ENCODE assay signal across 10 cellular contexts in the genomic region with DNA sequence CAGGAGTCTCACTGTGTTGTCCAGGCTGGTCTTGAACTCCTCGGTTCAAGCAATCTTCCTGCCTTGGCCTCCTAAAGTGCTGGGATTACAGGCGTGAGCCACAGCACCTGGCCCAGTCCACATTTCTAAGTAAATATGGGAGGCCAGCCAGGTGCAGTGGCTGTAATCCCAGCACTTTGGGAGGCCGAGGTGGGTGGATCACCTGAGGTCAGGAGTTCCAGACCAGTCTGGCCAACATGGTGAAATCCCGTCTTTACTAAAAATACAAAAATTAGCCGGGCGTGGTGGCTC. TPM values are rescaled to one million over a fixed set of nuclear protein-coding genes. Genes with fewer than 3 reads are reported as not detected.
DNase-seq lines count a peak whose midpoint lies in the region; ATAC-seq and TF ChIP-seq lines count a peak whose summit lies in the region.
"Not testable (repeated sequence)": the region's sequence is repeated elsewhere in the genome, so short reads cannot be mapped to it uniquely, and the experiment has no call there.
"Had no signal": no experiment of that assay in that cellular context is flagged by ENCODE, and none has a peak within 500 bp of the region (broad histone marks: within the 10 kb centered on the region; RNA-seq: fewer than 3 reads in every experiment).

No MANE protein-coding gene starts in this region.

- H3K9ac ChIP-seq in GM23248; trophoblast cell (ENCODE audit: low read length): not testable (repeated sequence)

- H3K18ac ChIP-seq in trophoblast cell (ENCODE audit: low read length), result not testable (repeated sequence)

- peak overlapping the region; percentile 89; the same call in 1 of the 2 replicates for H3K27ac ChIP-seq in GM23248
- H3K27ac ChIP-seq in RWPE1, result peak overlapping the region; percentile 100
- H3K27ac ChIP-seq in gastroesophageal sphincter, result peak overlapping the region in 3 of 4 donors; percentile 96 to 97 (median 96)
- peak overlapping the region in 1 of 3 donors; percentile 53 for H3K27ac ChIP-seq in right lobe of liver
- not testable (repeated sequence) for H3K27ac ChIP-seq in trophoblast cell (ENCODE audit: low read depth, low read length)
- peak overlapping the region; percentile 96 to 99 for H3K27ac ChIP-seq in thoracic aorta
- H3K27ac ChIP-seq in vagina, result peak overlapping the region; percentile 94

- not testable (repeated sequence) for H3K27me3 Mint-ChIP-seq in MCF 10A (ENCODE audit: insufficient read depth, unreplicated experiment)

- H3K4me3 ChIP-seq in GM23248; gastroesophageal sphincter; right lobe of liver; trophoblast cell (ENCODE audit: low read depth, low read length); thoracic aorta; vagina: not testable (repeated sequence)

- not testable (repeated sequence) for H4K91ac ChIP-seq in trophoblast cell (ENCODE audit: low read depth, low read length)

- H3K79me2 ChIP-seq in GM23248 (ENCODE audit: insufficient read depth); trophoblast cell (ENCODE audit: control insufficient read depth, insufficient read depth, low read length, poor library complexity): not testable (repeated sequence)

- TF ChIP-seq CTCF in RWPE1 (conservative IDR thresholded peaks at IDR 0.05; ENCODE audit: low read depth); MCF 10A (IDR thresholded peaks at IDR 0.05; ENCODE audit: unreplicated experiment); gastroesophageal sphincter (IDR thresholded peaks at IDR 0.05); right lobe of liver (IDR thresholded peaks at IDR 0.05); thoracic aorta (IDR thresholded peaks at IDR 0.05); vagina (IDR thresholded peaks at IDR 0.05): not testable (repeated sequence)

- H3K27ac Mint-ChIP-seq in MCF 10A (ENCODE audit: low read depth, unreplicated experiment), result peak overlapping the region; percentile 89

- BruUV-seq in MCF 10A (replicated peaks; lab: Mats Ljungman, UMichigan), result not testable (repeated sequence)

- H3K4me1 Mint-ChIP-seq in MCF 10A (ENCODE audit: insufficient read depth, unreplicated experiment), result peaks cover 25% of the 10 kb centered on the region

- H3K4ac ChIP-seq in trophoblast cell (ENCODE audit: low read depth, low read length), result not testable (repeated sequence)

- peaks cover 22% of the 10 kb centered on the region for H3K36me3 Mint-ChIP-seq in MCF 10A (ENCODE audit: insufficient read depth, unreplicated experiment)

- H2AFZ ChIP-seq in GM23248; trophoblast cell (ENCODE audit: insufficient read depth, low read length, poor library complexity): not testable (repeated sequence)

- not testable (repeated sequence) for DNase-seq in GM23248; RWPE1 (ENCODE audit: low spot score); MCF 10A (ENCODE audit: unreplicated experiment); thoracic aorta (ENCODE audit: low spot score); vagina (ENCODE audit: extremely low spot score in 2 of 2)
- DNase-seq in right lobe of liver (peak; percentile 54 to 83 (median 77)), trophoblast cell (peak; percentile 41 to 45)

- peaks cover 26% of the 10 kb centered on the region for H3K79me1 ChIP-seq in trophoblast cell (ENCODE audit: low read length)

- 90 to 94% methylated on average over 6 of the region's 6 CpGs for WGBS in GM23248 (ENCODE audit: low coverage in 1 of 2, low lambda C conversion rate in 2 of 2, missing lambda C conversion rate in 2 of 2), 2 experiments
- WGBS in gastroesophageal sphincter (ENCODE audit: low coverage in 1 of 2), 2 donors, result 90% methylated on average over 2 of the region's 6 CpGs; no CpG with 5 or more reads in 1 of the 2 donors
- 37% methylated on average over 5 of the region's 6 CpGs for WGBS in right lobe of liver (ENCODE audit: insufficient coverage, low coverage, low lambda C conversion rate, missing lambda C conversion rate)
- WGBS in trophoblast cell (ENCODE audit: extremely low coverage, insufficient coverage, insufficient read length), result no CpG with 5 or more reads among the region's 6 CpGs

- TF ChIP-seq EP300 in gastroesophageal sphincter (IDR thresholded peaks at IDR 0.05), result not testable (repeated sequence)

- not testable (repeated sequence) for H3K9me2 ChIP-seq in GM23248 (ENCODE audit: insufficient read depth)

- not testable (repeated sequence) for H3K23ac ChIP-seq in trophoblast cell (ENCODE audit: low read length)

- not testable (repeated sequence) for H2BK12ac ChIP-seq in trophoblast cell (ENCODE audit: low read length)

- H3K36me3 ChIP-seq in GM23248 (ENCODE audit: low read depth); gastroesophageal sphincter; right lobe of liver; trophoblast cell (ENCODE audit: control insufficient read depth in 1 of 2, insufficient read depth in 2 of 2, low read length in 2 of 2); thoracic aorta; vagina: not testable (repeated sequence)

- peaks cover 34% of the 10 kb centered on the region for H3K4me1 ChIP-seq in GM23248 (ENCODE audit: insufficient read depth)
- peaks cover 3 to 78% (median 45%) of the 10 kb centered on the region in 3 donors for H3K4me1 ChIP-seq in gastroesophageal sphincter
- peaks cover 0 to 43% (median 23%) of the 10 kb centered on the region in 4 donors for H3K4me1 ChIP-seq in right lobe of liver
- H3K4me1 ChIP-seq in trophoblast cell (ENCODE audit: control insufficient read depth in 1 of 2, insufficient read depth in 2 of 2, low read length in 2 of 2), result peaks cover 35 to 37% of the 10 kb centered on the region in 2 experiments
- peaks cover 38 to 62% of the 10 kb centered on the region in 2 donors for H3K4me1 ChIP-seq in thoracic aorta (ENCODE audit: control insufficient read depth in 1 of 2, low read depth in 2 of 2)
- peaks cover 68% of the 10 kb centered on the region for H3K4me1 ChIP-seq in vagina

- H4K20me1 ChIP-seq in GM23248 (ENCODE audit: insufficient read depth), result not testable (repeated sequence)

- not testable (repeated sequence) for TF ChIP-seq POLR2A in gastroesophageal sphincter (IDR thresholded peaks at IDR 0.05); right lobe of liver (IDR thresholded peaks at IDR 0.05); vagina (IDR thresholded peaks at IDR 0.05)

- not testable (repeated sequence) for H4K8ac ChIP-seq in trophoblast cell (ENCODE audit: low read depth, low read length)

- peaks cover 28% of the 10 kb centered on the region for H3F3A ChIP-seq in GM23248 (ENCODE audit: insufficient read depth)

- not testable (repeated sequence) for H3K14ac ChIP-seq in trophoblast cell (ENCODE audit: low read length)

- CTCF ChIA-PET in RWPE1 (lab: Yijun Ruan, JAX), result not testable (repeated sequence)
- CTCF ChIA-PET in MCF 10A (lab: Yijun Ruan, JAX), result interaction anchor here (0.6 to 2.6 kb wide), 5 partner anchors 12 to 445 kb away, joined by 4 to 14 read pairs (median 4); no protein-coding TSS in a partner anchor

- H3K4me3 Mint-ChIP-seq in MCF 10A (ENCODE audit: unreplicated experiment), result not testable (repeated sequence)

- ATAC-seq in gastroesophageal sphincter; thoracic aorta (ENCODE audit: insufficient number of reproducible peaks, low FRiP score, low read depth): not testable (repeated sequence)
- ATAC-seq in right lobe of liver, result peak; percentile 7 to 50 (median 23)

- not testable (repeated sequence) for H3K9me3 Mint-ChIP-seq in MCF 10A (ENCODE audit: unreplicated experiment)

- intact Hi-C loops in MCF 10A (cut with micrococcal nuclease); right lobe of liver (cut with DNase I); vagina (cut with DNase I): not testable (repeated sequence)

- H3K9me3 ChIP-seq in GM23248 (ENCODE audit: low read depth); gastroesophageal sphincter; right lobe of liver; trophoblast cell (ENCODE audit: insufficient read depth, low read depth, low read length); thoracic aorta; vagina: not testable (repeated sequence)

- H2AK5ac ChIP-seq in trophoblast cell (ENCODE audit: low read length), result not testable (repeated sequence)

- H4K12ac ChIP-seq in trophoblast cell (ENCODE audit: low read depth, low read length), result not testable (repeated sequence)

- H3K4me2 ChIP-seq in GM23248 (ENCODE audit: unreplicated experiment); trophoblast cell (ENCODE audit: low read length): not testable (repeated sequence)

- POLR2A ChIA-PET in RWPE1 (lab: Yijun Ruan, JAX; ENCODE audit: low non-redundant PET); MCF 10A (lab: Yijun Ruan, JAX): not testable (repeated sequence)

- not testable (repeated sequence) for H2BK120ac ChIP-seq in trophoblast cell (ENCODE audit: insufficient read depth, low read length, poor library complexity)

- not testable (repeated sequence) for H2BK5ac ChIP-seq in trophoblast cell (ENCODE audit: low read depth, low read length, poor library complexity)

- H3K27me3 ChIP-seq in GM23248 (replicated peaks; ENCODE audit: insufficient read depth); gastroesophageal sphincter; right lobe of liver; trophoblast cell (ENCODE audit: insufficient read depth, low read length); thoracic aorta (replicated peaks; ENCODE audit: insufficient read depth); vagina: not testable (repeated sequence)

- in situ Hi-C loops in GM23248 (cut with MboI), result not testable (repeated sequence)

RNA-seq across cellular contexts. Expression of gene SPC24, which starts 15.4 kb away (rescaled TPM):
- total RNA-seq in GM23248 (2014; rRNA removed; shearing (Covaris generic)), result 9.5 and 19.8 TPM in 2 replicates
- 14.8 and 16.2 TPM in 2 replicates for polyA plus RNA-seq in GM23248 (2016; fragmentation: Nextera tagmentation; extraction: Ambion mirVana)
- total RNA-seq in MCF 10A (2022) (8.6 and 16.4 TPM in 2 replicates), gastroesophageal sphincter (1 to 10 TPM; 4.2 to 6.8 (median 5.7) TPM), right lobe of liver (1 to 10 TPM in 5 of 6 experiments, under 1 TPM in 1; 0.90 to 3.8 (median 2.2) TPM), thoracic aorta (1 to 10 TPM; 2.4 to 4.7 TPM), vagina (2.7 TPM)
- 9.0 and 11.0 TPM in 2 replicates for polyA plus RNA-seq in trophoblast cell (2013)
- polyA plus RNA-seq: CD8-positive, alpha-beta memory T cell; IgD-negative memory B cell had no signal

RNA-seq across cellular contexts. Expression of gene LDLR, which starts 50.9 kb away (rescaled TPM):
- 13.8 and 29.6 TPM in 2 replicates for total RNA-seq in GM23248 (2014; rRNA removed; shearing (Covaris generic))
- 13.8 and 14.6 TPM in 2 replicates for polyA plus RNA-seq in GM23248 (2016; fragmentation: Nextera tagmentation; extraction: Ambion mirVana)
- total RNA-seq in MCF 10A (2022) (126 and 127 TPM in 2 replicates), gastroesophageal sphincter (10 to 100 TPM; 14.9 to 68.1 (median 32.6) TPM), right lobe of liver (100 to 1,000 TPM in 1 of 6 experiments, 10 to 100 TPM in 4, 1 to 10 TPM in 1; 8.6 to 117 (median 26.8) TPM), thoracic aorta (100 to 1,000 TPM in 1 of 2 donors, 10 to 100 TPM in 1; 39.8 to 108 TPM), vagina (135 TPM)
- polyA plus RNA-seq in trophoblast cell (2013), result 105 and 112 TPM in 2 replicates

RNA-seq across cellular contexts. Expression of gene KANK2, which starts 57.2 kb away (rescaled TPM):
- 215 and 278 TPM in 2 replicates for total RNA-seq in GM23248 (2014; rRNA removed; shearing (Covaris generic))
- 76.3 and 77.1 TPM in 2 replicates for polyA plus RNA-seq in GM23248 (2016; fragmentation: Nextera tagmentation; extraction: Ambion mirVana)
- total RNA-seq in MCF 10A (2022), result 25.0 and 29.2 TPM in 2 replicates
- 1,000 to 10,000 TPM in 3 of 4 donors, 100 to 1,000 TPM in 1; 913 to 1,808 (median 1,065) TPM for total RNA-seq in gastroesophageal sphincter
- 10 to 100 TPM; 36.3 to 65.4 (median 50.4) TPM for total RNA-seq in right lobe of liver
- polyA plus RNA-seq in trophoblast cell (2013), result 35.1 and 36.6 TPM in 2 replicates
- total RNA-seq in thoracic aorta, result 100 to 1,000 TPM; 647 to 689 TPM
- 486 TPM for total RNA-seq in vagina
- polyA plus RNA-seq: IgD-negative memory B cell had no signal
